8 cellular contexts compared by ENCODE assay signal in the genomic region with DNA sequence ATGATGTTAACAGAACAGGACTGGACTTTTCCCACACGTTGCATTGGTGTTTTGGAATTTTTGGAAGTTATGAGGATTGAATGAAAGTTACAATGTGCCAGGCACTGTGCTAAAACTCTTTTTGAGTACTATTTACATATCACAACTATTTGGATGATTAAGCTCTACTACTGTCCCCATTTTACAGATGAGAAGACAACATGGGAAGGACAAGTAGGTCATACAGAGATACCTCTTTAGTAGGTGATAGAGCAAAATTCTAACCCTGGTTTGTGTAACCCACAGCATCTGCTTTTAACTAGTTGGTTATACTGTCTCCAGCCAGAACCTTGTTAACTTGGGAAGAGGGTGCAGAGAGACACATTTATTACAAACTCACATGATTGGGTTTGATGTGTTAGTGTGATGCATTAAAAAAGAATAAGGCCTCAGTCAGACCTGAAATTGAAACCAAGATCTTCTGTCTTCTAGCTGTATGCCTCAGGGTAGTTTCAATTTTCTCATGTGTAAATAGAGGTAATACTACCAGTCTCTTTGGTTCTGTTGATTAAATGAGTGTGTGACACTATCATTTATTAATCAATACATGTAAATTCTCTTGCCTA. TPM values are rescaled to one million over a fixed set of nuclear protein-coding genes. Genes with fewer than 3 reads are reported as not detected.
DNase-seq lines count a peak whose midpoint lies in the region; ATAC-seq, FAIRE-seq and TF ChIP-seq lines count a peak whose summit lies in the region.

No MANE protein-coding gene starts in this region.

- no peak for FAIRE-seq in HTR-8/SVneo (lab: Jason Lieb, UNC)

- H3K36me3 ChIP-seq in right atrium auricular region (peaks cover 31% of the 10 kb centered on the region), colonic mucosa (no peaks in the 10 kb centered on the region), mucosa of descending colon (ENCODE audit: low read depth) (no peaks in the 10 kb centered on the region)

- H3K9me3 Mint-ChIP-seq in activated T-cell treated with anti-CD3 and anti-CD28 coated beads, Interleukin-2, amount 50 U/mL, for 24 hours = no peaks in the 10 kb centered on the region

- DNase-seq in right atrium auricular region (ENCODE audit: low spot score) (no peak), Right ventricle myocardium superior (no peak), colonic mucosa (no peak), skeletal muscle cell (ENCODE audit: low read depth) (no peak), HTR-8/SVneo (ENCODE audit: insufficient read length, low spot score) (no peak), mucosa of descending colon (no peak)
- DNase-seq in activated T-cell treated with anti-CD3 and anti-CD28 coated beads, Interleukin-2, amount 50 U/mL, for 24 hours = no peak

- H3K9me3 ChIP-seq in right atrium auricular region = no peaks in the 10 kb centered on the region
- H3K9me3 ChIP-seq in colonic mucosa = no peaks in the 10 kb centered on the region
- H3K9me3 ChIP-seq in mucosa of descending colon = no peaks in the 10 kb centered on the region

- H3K4me3 Mint-ChIP-seq in activated T-cell treated with anti-CD3 and anti-CD28 coated beads, Interleukin-2, amount 50 U/mL, for 24 hours = no peak overlapping the region

- H3K9ac ChIP-seq in colonic mucosa (ENCODE audit: low read depth in 2 of 2, low read length in 2 of 2) = peak overlapping the region in 1 of 2 donors; percentile 46

- H3K27me3 Mint-ChIP-seq in activated T-cell treated with anti-CD3 and anti-CD28 coated beads, Interleukin-2, amount 50 U/mL, for 24 hours = no peaks in the 10 kb centered on the region

- peaks cover 15% of the 10 kb centered on the region for H3K4me1 Mint-ChIP-seq in activated T-cell treated with anti-CD3 and anti-CD28 coated beads, Interleukin-2, amount 50 U/mL, for 24 hours (ENCODE audit: low read depth)

- intact Hi-C loops in Right ventricle myocardium superior (cut with DNase I) = no loop called here
- intact Hi-C loops in colonic mucosa (cut with DNase I) = loop anchor here (5.0 kb wide), 1 partner anchor 145 kb away; a partner anchor contains a TSS
- intact Hi-C loops in mucosa of descending colon (cut with DNase I, micrococcal nuclease) = no loop called here

- peaks cover 30% of the 10 kb centered on the region for H3K36me3 Mint-ChIP-seq in activated T-cell treated with anti-CD3 and anti-CD28 coated beads, Interleukin-2, amount 50 U/mL, for 24 hours (ENCODE audit: low read depth)

- TF ChIP-seq CTCF in right atrium auricular region (IDR thresholded peaks at IDR 0.05) (no peak), colonic mucosa (IDR thresholded peaks at IDR 0.05) (no peak), mucosa of descending colon (IDR thresholded peaks at IDR 0.05) (no peak)

- no peak overlapping the region for H3K27ac Mint-ChIP-seq in activated T-cell treated with anti-CD3 and anti-CD28 coated beads, Interleukin-2, amount 50 U/mL, for 24 hours

- peak overlapping the region; percentile 73 to 79 for H3K4me3 ChIP-seq in right atrium auricular region
- H3K4me3 ChIP-seq in colonic mucosa = peak overlapping the region; percentile 64
- H3K4me3 ChIP-seq in skeletal muscle cell (ENCODE audit: low read depth, low read length) = peak overlapping the region; percentile 85
- H3K4me3 ChIP-seq in mucosa of descending colon = no peak overlapping the region

- H3K27ac ChIP-seq in right atrium auricular region (peak overlapping the region in 1 of 2 donors; percentile 95), colonic mucosa (peak overlapping the region; percentile 5)

- ATAC-seq in Right ventricle myocardium superior (ENCODE audit: poor library complexity) (no peak), HG03175 (IDR thresholded peaks at IDR 0.05; ENCODE audit: unreplicated experiment) (peak; percentile 56), mucosa of descending colon (no peak)

- no peaks in the 10 kb centered on the region for H3K27me3 ChIP-seq in right atrium auricular region
- no peaks in the 10 kb centered on the region for H3K27me3 ChIP-seq in colonic mucosa

- H3K4me1 ChIP-seq in right atrium auricular region = peaks cover 0 to 38% of the 10 kb centered on the region in 2 donors
- H3K4me1 ChIP-seq in colonic mucosa = peaks cover 9% of the 10 kb centered on the region
- H3K4me1 ChIP-seq in mucosa of descending colon (ENCODE audit: low read depth) = peaks cover 22% of the 10 kb centered on the region

RNA-seq across cellular contexts. Expression of a gene that starts 1.4 kb away (rescaled TPM):
- total RNA-seq in right atrium auricular region = 100 to 1,000 TPM; 244 to 274 TPM
- total RNA-seq in Right ventricle myocardium superior = 570 TPM
- total RNA-seq in colonic mucosa = 100 to 1,000 TPM; 183 to 192 TPM
- 100 to 1,000 TPM; 142 to 182 (median 157) TPM for total RNA-seq in mucosa of descending colon
